Comparison of ENCODE assay signal across 9 cellular contexts in the genomic region with DNA sequence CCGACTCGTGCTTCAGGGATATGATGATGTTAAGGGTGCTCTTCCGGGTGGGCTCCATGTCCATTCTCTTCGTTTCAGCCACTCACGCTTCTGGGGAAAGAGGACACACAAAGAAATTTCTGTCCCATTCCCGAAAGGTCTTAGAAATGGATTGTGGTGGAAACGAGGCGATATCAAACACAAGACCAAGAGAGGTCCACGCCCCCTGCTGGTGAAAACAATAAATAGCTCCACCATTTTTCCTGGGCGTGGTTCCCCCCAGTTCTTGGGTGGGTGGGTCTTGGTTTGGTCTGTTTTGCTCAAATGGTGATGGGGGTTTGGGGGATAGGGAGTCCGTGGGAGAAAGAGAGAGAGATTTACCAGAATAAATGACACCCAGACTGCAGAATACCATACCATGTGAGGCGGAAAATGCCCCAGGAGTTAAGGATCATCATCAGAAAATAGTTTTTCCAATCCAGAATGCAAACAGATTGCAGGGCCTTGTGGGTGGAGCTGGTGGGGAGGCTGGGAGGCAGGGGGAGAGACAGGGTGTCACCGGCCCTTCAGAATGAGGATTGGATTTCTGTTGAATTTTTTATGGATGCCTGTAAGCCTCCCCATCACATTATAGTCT. TPM values are rescaled to one million over a fixed set of nuclear protein-coding genes. Genes with fewer than 3 reads are reported as not detected.
DNase-seq lines count a peak whose midpoint lies in the region; ATAC-seq and TF ChIP-seq lines count a peak whose summit lies in the region.
"Had no signal": no experiment of that assay in that cellular context is flagged by ENCODE, and none has a peak within 500 bp of the region (broad histone marks: within the 10 kb centered on the region; RNA-seq: fewer than 3 reads in every experiment).

No MANE protein-coding gene starts in this region.

- no TSS peak for BruUV-seq in Caco-2 (replicated peaks; lab: Mats Ljungman, UMichigan)

- POLR2A ChIA-PET in Caco-2 (lab: Charles Lee) = no interaction called here
- POLR2A ChIA-PET in CD4-positive, alpha-beta memory T cell (lab: Charles Lee; ENCODE audit: partially characterized antibody) = no interaction called here

- H3K4me1 ChIP-seq in Caco-2 = no peaks in the 10 kb centered on the region
- H3K4me1 ChIP-seq in Peyer's patch = no peaks in the 10 kb centered on the region
- no peaks in the 10 kb centered on the region for H3K4me1 ChIP-seq in tibial nerve
- no peaks in the 10 kb centered on the region for H3K4me1 ChIP-seq in CD4-positive, alpha-beta memory T cell (ENCODE audit: insufficient read depth, low read length)

- intact Hi-C loops in Caco-2 (cut with micrococcal nuclease; ENCODE audit: unreplicated experiment) (no loop called here), head of caudate nucleus (cut with DNase I) (no loop called here)
- intact Hi-C loops in CD4-positive, alpha-beta memory T cell (cut with micrococcal nuclease) = no loop called here

- TF ChIP-seq POLR2A in Peyer's patch (IDR thresholded peaks at IDR 0.05) (no peak), tibial nerve (IDR thresholded peaks at IDR 0.05) (no peak)

- H3K27me3 Mint-ChIP-seq in Caco-2 (ENCODE audit: insufficient read depth, unreplicated experiment) = peaks cover 3% of the 10 kb centered on the region
- H3K27me3 Mint-ChIP-seq in CD4-positive, alpha-beta memory T cell = peaks cover 0 to 2% of the 10 kb centered on the region in 2 donors

- H3K9me3 ChIP-seq in Caco-2 = no peaks in the 10 kb centered on the region
- no peaks in the 10 kb centered on the region for H3K9me3 ChIP-seq in Peyer's patch
- no peaks in the 10 kb centered on the region for H3K9me3 ChIP-seq in tibial nerve
- H3K9me3 ChIP-seq in CD4-positive, alpha-beta memory T cell (ENCODE audit: control insufficient read depth in 1 of 2, low read length in 2 of 2) = no peaks in the 10 kb centered on the region

- no peak for TF ChIP-seq EP300 in tibial nerve (IDR thresholded peaks at IDR 0.05)

- no peak overlapping the region for H3K27ac Mint-ChIP-seq in Caco-2 (ENCODE audit: unreplicated experiment)
- no peak overlapping the region for H3K27ac Mint-ChIP-seq in CD4-positive, alpha-beta memory T cell

- H3K27me3 ChIP-seq in Caco-2 (replicated peaks; ENCODE audit: control insufficient read depth, insufficient read depth, low read length) (no peaks in the 10 kb centered on the region), Peyer's patch (no peaks in the 10 kb centered on the region), tibial nerve (no peaks in the 10 kb centered on the region)
- peaks cover 3% of the 10 kb centered on the region for H3K27me3 ChIP-seq in CD4-positive, alpha-beta memory T cell (ENCODE audit: insufficient read depth, low read length)

- H3K36me3 ChIP-seq in Caco-2 (ENCODE audit: control insufficient read depth, insufficient read depth, low read length) (no peaks in the 10 kb centered on the region), Peyer's patch (no peaks in the 10 kb centered on the region), tibial nerve (no peaks in the 10 kb centered on the region)
- H3K36me3 ChIP-seq in CD4-positive, alpha-beta memory T cell (ENCODE audit: insufficient read depth, low read length) = no peaks in the 10 kb centered on the region

- CTCF ChIA-PET in Caco-2 (lab: Charles Lee) = interaction anchor here (0.5 to 0.6 kb wide), 2 partner anchors 11 to 440 kb away, joined by 3 to 4 read pairs; no protein-coding TSS in a partner anchor
- CTCF ChIA-PET in CD4-positive, alpha-beta memory T cell (lab: Charles Lee; ENCODE audit: partially characterized antibody) = interaction anchor here (1.1 to 1.3 kb wide), 2 partner anchors 9 to 632 kb away, joined by 3 read pairs; no protein-coding TSS in a partner anchor

- no peak overlapping the region for H3K27ac ChIP-seq in Peyer's patch
- no peak overlapping the region for H3K27ac ChIP-seq in tibial nerve
- H3K27ac ChIP-seq in CD4-positive, alpha-beta memory T cell (ENCODE audit: low read depth, low read length) = no peak overlapping the region

- H3K4me3 ChIP-seq in Caco-2 (ENCODE audit: low read depth, low read length) (no peak overlapping the region), Peyer's patch (no peak overlapping the region), tibial nerve (no peak overlapping the region)
- H3K4me3 ChIP-seq in CD4-positive, alpha-beta memory T cell (ENCODE audit: low read length in 2 of 2) = no peak overlapping the region

- TF ChIP-seq CTCF in Caco-2 (IDR thresholded peaks at IDR 0.05; ENCODE audit: insufficient read depth in 1 of 2, low read depth in 1 of 2, low read length in 1 of 2, severe bottlenecking in 1 of 2, unreplicated experiment in 1 of 2) (peak; percentile 46), GM13976 (IDR thresholded peaks at IDR 0.05; ENCODE audit: borderline replicate concordance, control extremely low read depth, extremely low read depth, insufficient read depth, missing control alignments) (peak; percentile 50), Peyer's patch (IDR thresholded peaks at IDR 0.05) (peak in 4 of 6 experiments; percentile 28 to 37 (median 32)), tibial nerve (IDR thresholded peaks at IDR 0.05) (peak; percentile 31 to 44 (median 38))

- WGBS in tibial nerve, 2 donors = 26 to 36% methylated on average over 13 of the region's 13 CpGs

- H3K9me3 Mint-ChIP-seq in Caco-2 (ENCODE audit: unreplicated experiment) = no peaks in the 10 kb centered on the region
- peaks cover 0 to 6% (median under 1%) of the 10 kb centered on the region in 8 donors for H3K9me3 Mint-ChIP-seq in CD4-positive, alpha-beta memory T cell

- ATAC-seq in GM19467 (IDR thresholded peaks at IDR 0.05; ENCODE audit: unreplicated experiment) (no peak), GM19395 (IDR thresholded peaks at IDR 0.05; ENCODE audit: unreplicated experiment) (no peak)

- no peaks in the 10 kb centered on the region for H3K4me1 Mint-ChIP-seq in Caco-2 (ENCODE audit: low read depth, unreplicated experiment)
- no peaks in the 10 kb centered on the region for H3K4me1 Mint-ChIP-seq in CD4-positive, alpha-beta memory T cell

- no peak overlapping the region for H3K4me3 Mint-ChIP-seq in Caco-2 (ENCODE audit: unreplicated experiment)
- no peak overlapping the region for H3K4me3 Mint-ChIP-seq in CD4-positive, alpha-beta memory T cell

- DNase-seq in Caco-2 = peak in 1 of 2 experiments; percentile 45
- DNase-seq in GM13976 (ENCODE audit: low spot score) = peak; percentile 54
- DNase-seq in Peyer's patch = no peak
- DNase-seq in head of caudate nucleus = peak in 30 of 42 donors; percentile 7 to 78 (median 38)
- peak in 1 of 2 donors; percentile 10 for DNase-seq in tibial nerve (ENCODE audit: low spot score in 2 of 2)
- no peak for DNase-seq in CD4-positive, alpha-beta memory T cell

- no peaks in the 10 kb centered on the region for H3K36me3 Mint-ChIP-seq in Caco-2 (ENCODE audit: insufficient read depth, unreplicated experiment)
- no peaks in the 10 kb centered on the region for H3K36me3 Mint-ChIP-seq in CD4-positive, alpha-beta memory T cell

- in situ Hi-C loops in GM13976 (cut with MboI; ENCODE audit: low sequenced_read_pairs, unreplicated experiment) = loop anchor here (25.0 kb wide), 1 partner anchor 625 kb away; no protein-coding TSS in a partner anchor

RNA-seq across cellular contexts. Expression of a gene that starts 55.6 kb away (rescaled TPM):
- not detected in 2 replicates for total RNA-seq in Caco-2 (2022)
- total RNA-seq in Peyer's patch = not detected
- total RNA-seq in tibial nerve = not detected
- total RNA-seq in CD4-positive, alpha-beta memory T cell = not detected
- polyA plus RNA-seq in CD4-positive, alpha-beta memory T cell = not detected
- total RNA-seq: T-helper 1 cell treated with Interleukin-12 subunit alpha and Interleukin-12 subunit beta and Interleukin-4 antibody, amounts not matched to agents 30 ng/mL and 1 ng/mL, for 36 hours had no signal

Comparison
In these comparisons a context has a peak if more than half of its experiments do, and no peak if none do; other contexts are left out.
1. DNase-seq: peak in GM13976 (single experiment) and head of caudate nucleus (30 of 42); none in Peyer's patch (0 of 3) and CD4-positive, alpha-beta memory T cell (0 of 5).
2. Peak in every context shown above with its lines, with median percentiles within 50 percentile points of each other: CTCF ChIP-seq.